24 cellular contexts compared by ENCODE assay signal in genomic region chr5:62132279-62132678, GRCh38.
"Had no signal": no experiment of that assay in that cellular context is flagged by ENCODE, and none has a peak within 500 bp of the region (broad histone marks: within the 10 kb centered on the region; RNA-seq: fewer than 3 reads in every experiment).

No MANE protein-coding gene starts in this region.

- ATAC-seq: activated CD4-positive, CD25-positive, alpha-beta regulatory T cell treated with anti-CD3 and anti-CD28 coated beads, Interleukin-2, amount 50 U/mL, for 24 hours; gastroesophageal sphincter; left cardiac atrium; natural killer cell; right lobe of liver; T-helper 17 cell had no signal

- H3K27ac ChIP-seq: adrenal gland, gastroesophageal sphincter, hepatocyte, right lobe of liver, skin epidermis, vagina, WERI-Rb-1 had no signal

- DNase-seq: activated CD4-positive, alpha-beta memory T cell treated with anti-CD3 and anti-CD28 coated beads, Interleukin-2, amount 10 ng/mL, durations not matched to agents 7 days and 5 days; activated CD4-positive, alpha-beta T cell treated with anti-CD3 and anti-CD28 coated beads for 48 hours; activated effector memory CD4-positive, alpha-beta T cell treated with Interleukin-2 at 50 U/mL for 16 hours; activated naive CD4-positive, alpha-beta T cell treated with Interleukin-2 at 50 U/mL for 16 hours; activated T-cell treated with anti-CD3 and anti-CD28 coated beads for 4 hours; adrenal gland; aorta; caudate nucleus; cortex of kidney; islet precursor cell; left cardiac atrium; natural killer cell; right lobe of liver; stimulated activated CD4-positive, alpha-beta T cell treated with anti-CD3 and anti-CD28 coated beads, Interleukin-12 subunit alpha, Interleukin-12 subunit beta, amount 100 ng/mL, for 4 hours; stimulated activated CD4-positive, alpha-beta T cell treated with anti-CD3 and anti-CD28 coated beads, Interleukin-4, amount 100 ng/mL, for 1 hour; substantia nigra; T-helper 17 cell; T1000; WERI-Rb-1 had no signal

- H3K4me2 ChIP-seq: hepatocyte had no signal

- H2AFZ ChIP-seq: hepatocyte had no signal

- H3K4me3 ChIP-seq: adrenal gland, gastroesophageal sphincter, hepatocyte, right lobe of liver, skin epidermis, vagina had no signal

- H3K9me3 ChIP-seq: adrenal gland, gastroesophageal sphincter, right lobe of liver, vagina had no signal

- H3K27me3 ChIP-seq: adrenal gland, gastroesophageal sphincter, right lobe of liver, vagina had no signal

- H3K4me1 ChIP-seq: adrenal gland, gastroesophageal sphincter, right lobe of liver, vagina had no signal

- H3K36me3 ChIP-seq: adrenal gland, gastroesophageal sphincter, right lobe of liver, vagina, WERI-Rb-1 had no signal
